Comparison of ENCODE assay signal across 9 cellular contexts in genomic region chr9:129023036-129023907, GRCh38. TPM values are rescaled to one million over a fixed set of nuclear protein-coding genes. Genes with fewer than 3 reads are reported as not detected.
DNase-seq lines count a peak whose midpoint lies in the region; ATAC-seq, FAIRE-seq and TF ChIP-seq lines count a peak whose summit lies in the region.
"Had no signal": no experiment of that assay in that cellular context is flagged by ENCODE, and none has a peak within 500 bp of the region (broad histone marks: within the 10 kb centered on the region; RNA-seq: fewer than 3 reads in every experiment).

No MANE protein-coding gene starts in this region.

- no peak for TF ChIP-seq RAD21 in HepG2 (CRISPR knock-in tag; IDR thresholded peaks at IDR 0.05)

- CTCF ChIA-PET in HepG2 (lab: Yijun Ruan, JAX; ENCODE audit: low intra/inter-chr PET ratio, low total read pairs) = no interaction called here

- H3K9me3 ChIP-seq in HepG2 (ENCODE audit: low read length) (no peaks in the 10 kb centered on the region), right lobe of liver (no peaks in the 10 kb centered on the region), ascending aorta (no peaks in the 10 kb centered on the region)

- DNase-seq in HepG2 (ENCODE audit: low spot score) = no peak
- DNase-seq in right lobe of liver = no peak
- peak; percentile 41 to 75 for DNase-seq in ascending aorta (ENCODE audit: low spot score in 2 of 2)
- peak; percentile 89 for DNase-seq in islet precursor cell
- no peak for DNase-seq in middle frontal gyrus (ENCODE audit: extremely low spot score, low spot score)
- DNase-seq in NCI-H128 (lab: John Stamatoyannopoulos, UW; ENCODE audit: unreplicated experiment) = no peak

- ATAC-seq in HepG2 (no peak), right lobe of liver (no peak), HG03378 (IDR thresholded peaks at IDR 0.05; ENCODE audit: unreplicated experiment) (no peak), GM18870 (IDR thresholded peaks at IDR 0.05; ENCODE audit: unreplicated experiment) (no peak)

- no peak overlapping the region for H3K9ac ChIP-seq in HepG2 (ENCODE audit: insufficient read depth, low read depth, low read length)

- peaks cover 5% of the 10 kb centered on the region; the same call in 1 of the 2 replicates for H4K20me1 ChIP-seq in HepG2 (ENCODE audit: insufficient read depth, low read length)

- H3K79me2 ChIP-seq in HepG2 (ENCODE audit: insufficient read depth, low read length) = peaks cover 14% of the 10 kb centered on the region

- POLR2A ChIA-PET in HepG2 (lab: Yijun Ruan, JAX) = interaction anchor here (1.3 kb wide), 1 partner anchor 13 kb away, joined by 4 read pairs; the partner anchor contains the start of gene MIGA2

- in situ Hi-C loops in HepG2 (cut with HindIII; ENCODE audit: extremely low pct_ligation_motif_present, low pct_unique_long_range_greater_than_20kb) = no loop called here

- TF ChIP-seq POLR2A in HepG2 (IDR thresholded peaks at IDR 0.05; ENCODE audit: insufficient read depth in 1 of 2, low read depth in 2 of 2, low read length in 2 of 2) = no peak
- TF ChIP-seq POLR2A in right lobe of liver (IDR thresholded peaks at IDR 0.05) = no peak

- no peaks in the 10 kb centered on the region; a peak in 1 of 5 replicates for H3K36me3 ChIP-seq in HepG2 (replicated peaks in 1 of 2; ENCODE audit: control insufficient read depth in 1 of 2, insufficient read depth in 2 of 2, low read length in 2 of 2)
- H3K36me3 ChIP-seq in right lobe of liver = no peaks in the 10 kb centered on the region
- H3K36me3 ChIP-seq in ascending aorta = peaks cover 2 to 12% of the 10 kb centered on the region in 2 donors

- no peak overlapping the region for H2AFZ ChIP-seq in HepG2 (ENCODE audit: low read length)

- no peak for FAIRE-seq in HepG2 (lab: Jason Lieb, UNC)
- FAIRE-seq: G401.6 had no signal

- no peak overlapping the region for H3K4me2 ChIP-seq in HepG2 (ENCODE audit: low read depth, low read length)

- H3K4me1 ChIP-seq in HepG2 (ENCODE audit: insufficient read depth, low read length) (peaks cover 20% of the 10 kb centered on the region), right lobe of liver (peaks cover 0 to 10% (median 2%) of the 10 kb centered on the region in 4 donors), ascending aorta (peaks cover 17 to 33% of the 10 kb centered on the region in 2 donors)

- intact Hi-C loops in HepG2 (cut with micrococcal nuclease; ENCODE audit: unreplicated experiment) (no loop called here), right lobe of liver (cut with DNase I) (no loop called here), ascending aorta (cut with DNase I) (no loop called here)

- TF ChIP-seq CTCF in HepG2 (CRISPR knock-in tag; IDR thresholded peaks at IDR 0.05) = no peak
- no peak for TF ChIP-seq CTCF in right lobe of liver (IDR thresholded peaks at IDR 0.05)
- TF ChIP-seq CTCF in ascending aorta (IDR thresholded peaks at IDR 0.05) = no peak

- TF ChIP-seq EP300 in HepG2 (IDR thresholded peaks at IDR 0.05; ENCODE audit: low read depth in 2 of 2, low read length in 2 of 2) (no peak), HepG2 (CRISPR knock-in tag; IDR thresholded peaks at IDR 0.05; ENCODE audit: borderline replicate concordance) (no peak)

- 93% methylated on average over 13 of the region's 16 CpGs for WGBS in HepG2 (ENCODE audit: low lambda C conversion rate)
- 74% methylated on average over 7 of the region's 16 CpGs for WGBS in right lobe of liver (ENCODE audit: insufficient coverage, low coverage, low lambda C conversion rate, missing lambda C conversion rate)

- H3K27ac ChIP-seq in HepG2 (ENCODE audit: extremely low read length, insufficient read depth, low read length) (no peak overlapping the region), right lobe of liver (no peak overlapping the region), ascending aorta (peak overlapping the region; percentile 56 to 78)

- no TSS peak for BruUV-seq in HepG2 (replicated peaks; lab: Mats Ljungman, UMichigan)

- H3K27me3 ChIP-seq in HepG2 (ENCODE audit: control insufficient read depth in 1 of 2, insufficient read depth in 2 of 2, low read length in 2 of 2) (no peaks in the 10 kb centered on the region), right lobe of liver (no peaks in the 10 kb centered on the region), ascending aorta (no peaks in the 10 kb centered on the region)

- H3K4me3 ChIP-seq in HepG2 (replicated peaks in 1 of 3; ENCODE audit: insufficient read depth in 1 of 3, low read depth in 2 of 3, low read length in 3 of 3) = no peak overlapping the region
- no peak overlapping the region for H3K4me3 ChIP-seq in right lobe of liver
- H3K4me3 ChIP-seq in ascending aorta = no peak overlapping the region

RNA-seq across cellular contexts. Expression of gene SH3GLB2, which starts 4.9 kb away (rescaled TPM):
- total RNA-seq in HepG2 (2016; rRNA removed; fragmentation: Illumina TruSeq; extraction: Trizol) = 10.5 and 24.0 TPM in 2 replicates
- 5.7 and 6.3 TPM in 2 replicates for total RNA-seq in HepG2 (2016; cell fraction: cytosol; rRNA removed; fragmentation: Illumina TruSeq; extraction: Trizol; ENCODE audit: low read depth)
- total RNA-seq in HepG2 (2016; cell fraction: insoluble cytoplasmic fraction; rRNA removed; fragmentation: Illumina TruSeq; extraction: Trizol) = 10.1 and 22.9 TPM in 2 replicates
- total RNA-seq in HepG2 (2016; cell fraction: membrane; rRNA removed; fragmentation: Illumina TruSeq; extraction: Trizol) = 9.8 and 12.3 TPM in 2 replicates
- total RNA-seq in HepG2 (2016; cell fraction: nucleus; rRNA removed; fragmentation: Illumina TruSeq; extraction: Trizol) = 28.6 and 31.6 TPM in 2 replicates
- polyA plus RNA-seq in HepG2 (2011; rRNA removed) = 40.6 and 68.0 TPM in 2 replicates
- polyA plus RNA-seq in HepG2 (2011; cell fraction: cytosol; rRNA removed) = 23.7 and 25.8 TPM in 2 replicates
- polyA plus RNA-seq in HepG2 (2011; cell fraction: nucleus; rRNA removed) = 356 and 393 TPM in 2 replicates
- polyA plus RNA-seq in HepG2 (2012) = 17.4 and 18.7 TPM in 2 replicates
- 7.5 and 8.5 TPM in 2 replicates for polyA plus RNA-seq in HepG2 (2016; cell fraction: cytosol; fragmentation: Illumina TruSeq; extraction: Trizol; ENCODE audit: low read depth)
- polyA plus RNA-seq in HepG2 (2016; cell fraction: insoluble cytoplasmic fraction; fragmentation: Illumina TruSeq; extraction: Trizol; ENCODE audit: low read depth) = 13.7 and 15.9 TPM in 2 replicates
- polyA plus RNA-seq in HepG2 (2016; cell fraction: membrane; fragmentation: Illumina TruSeq; extraction: Trizol; ENCODE audit: low read depth) = 11.0 and 13.2 TPM in 2 replicates
- 80.7 and 100 TPM in 2 replicates for polyA plus RNA-seq in HepG2 (2016; cell fraction: nucleus; fragmentation: Illumina TruSeq; extraction: Trizol; ENCODE audit: insufficient read depth, low read depth)
- 29.6 and 163 TPM in 2 replicates for polyA minus RNA-seq in HepG2 (2011; rRNA and poly(A)+ RNA removed; ENCODE audit: low replicate concordance)
- 10.4 and 14.1 TPM in 2 replicates for polyA minus RNA-seq in HepG2 (2011; cell fraction: cytosol; rRNA and poly(A)+ RNA removed)
- 20.3 and 22.6 TPM in 2 replicates for polyA minus RNA-seq in HepG2 (2011; cell fraction: nucleus; rRNA and poly(A)+ RNA removed)
- 10 to 100 TPM; 23.7 to 28.3 (median 24.7) TPM for total RNA-seq in right lobe of liver
- total RNA-seq in ascending aorta = 138 TPM

RNA-seq across cellular contexts. Expression of gene MIGA2, which starts 13.2 kb away (rescaled TPM):
- total RNA-seq in HepG2 (2016; rRNA removed; fragmentation: Illumina TruSeq; extraction: Trizol) (8.9 and 17.1 TPM in 2 replicates), right lobe of liver (10 to 100 TPM in 4 of 6 experiments, 1 to 10 TPM in 2; 9.1 to 16.4 (median 10.8) TPM), ascending aorta (39.9 TPM)
- 5.8 TPM in 2 replicates for total RNA-seq in HepG2 (2016; cell fraction: cytosol; rRNA removed; fragmentation: Illumina TruSeq; extraction: Trizol; ENCODE audit: low read depth)
- 8.3 and 17.7 TPM in 2 replicates for total RNA-seq in HepG2 (2016; cell fraction: insoluble cytoplasmic fraction; rRNA removed; fragmentation: Illumina TruSeq; extraction: Trizol)
- total RNA-seq in HepG2 (2016; cell fraction: membrane; rRNA removed; fragmentation: Illumina TruSeq; extraction: Trizol) = 6.6 and 6.9 TPM in 2 replicates
- total RNA-seq in HepG2 (2016; cell fraction: nucleus; rRNA removed; fragmentation: Illumina TruSeq; extraction: Trizol) = 22.2 and 26.2 TPM in 2 replicates
- 10.8 and 12.2 TPM in 2 replicates for polyA plus RNA-seq in HepG2 (2011; rRNA removed)
- 4.8 and 7.2 TPM in 2 replicates for polyA plus RNA-seq in HepG2 (2011; cell fraction: cytosol; rRNA removed)
- 118 and 145 TPM in 2 replicates for polyA plus RNA-seq in HepG2 (2011; cell fraction: nucleus; rRNA removed)
- 3.9 and 9.8 TPM in 2 replicates for polyA plus RNA-seq in HepG2 (2012)
- polyA plus RNA-seq in HepG2 (2016; cell fraction: cytosol; fragmentation: Illumina TruSeq; extraction: Trizol; ENCODE audit: low read depth) = 1.3 and 1.6 TPM in 2 replicates
- polyA plus RNA-seq in HepG2 (2016; cell fraction: insoluble cytoplasmic fraction; fragmentation: Illumina TruSeq; extraction: Trizol; ENCODE audit: low read depth) = 5.8 and 6.3 TPM in 2 replicates
- polyA plus RNA-seq in HepG2 (2016; cell fraction: membrane; fragmentation: Illumina TruSeq; extraction: Trizol; ENCODE audit: low read depth) = 3.4 and 4.3 TPM in 2 replicates
- 44.0 and 50.8 TPM in 2 replicates for polyA plus RNA-seq in HepG2 (2016; cell fraction: nucleus; fragmentation: Illumina TruSeq; extraction: Trizol; ENCODE audit: insufficient read depth, low read depth)
- polyA minus RNA-seq in HepG2 (2011; rRNA and poly(A)+ RNA removed; ENCODE audit: low replicate concordance) = 17.4 and 26.1 TPM in 2 replicates
- 4.4 and 5.0 TPM in 2 replicates for polyA minus RNA-seq in HepG2 (2011; cell fraction: cytosol; rRNA and poly(A)+ RNA removed)
- polyA minus RNA-seq in HepG2 (2011; cell fraction: nucleus; rRNA and poly(A)+ RNA removed) = 18.5 and 19.6 TPM in 2 replicates

RNA-seq across cellular contexts. Expression of gene DOLPP1, which starts 57.6 kb away (rescaled TPM):
- total RNA-seq in HepG2 (2016; rRNA removed; fragmentation: Illumina TruSeq; extraction: Trizol) (15.1 and 34.1 TPM in 2 replicates), right lobe of liver (10 to 100 TPM; 10.1 to 16.8 (median 13.3) TPM), ascending aorta (41.7 TPM)
- total RNA-seq in HepG2 (2016; cell fraction: cytosol; rRNA removed; fragmentation: Illumina TruSeq; extraction: Trizol; ENCODE audit: low read depth) = 4.4 and 4.8 TPM in 2 replicates
- total RNA-seq in HepG2 (2016; cell fraction: insoluble cytoplasmic fraction; rRNA removed; fragmentation: Illumina TruSeq; extraction: Trizol) = 14.3 and 33.9 TPM in 2 replicates
- total RNA-seq in HepG2 (2016; cell fraction: membrane; rRNA removed; fragmentation: Illumina TruSeq; extraction: Trizol) = 11.5 and 12.2 TPM in 2 replicates
- total RNA-seq in HepG2 (2016; cell fraction: nucleus; rRNA removed; fragmentation: Illumina TruSeq; extraction: Trizol) = 27.9 and 34.5 TPM in 2 replicates
- polyA plus RNA-seq in HepG2 (2011; rRNA removed) = 20.9 and 21.0 TPM in 2 replicates
- 18.4 and 24.7 TPM in 2 replicates for polyA plus RNA-seq in HepG2 (2011; cell fraction: cytosol; rRNA removed)
- polyA plus RNA-seq in HepG2 (2011; cell fraction: nucleus; rRNA removed) = 17.8 and 22.4 TPM in 2 replicates
- 7.5 and 9.0 TPM in 2 replicates for polyA plus RNA-seq in HepG2 (2012)
- polyA plus RNA-seq in HepG2 (2016; cell fraction: cytosol; fragmentation: Illumina TruSeq; extraction: Trizol; ENCODE audit: low read depth) = 3.5 and 3.7 TPM in 2 replicates
- polyA plus RNA-seq in HepG2 (2016; cell fraction: insoluble cytoplasmic fraction; fragmentation: Illumina TruSeq; extraction: Trizol; ENCODE audit: low read depth) = 15.8 and 16.0 TPM in 2 replicates
- polyA plus RNA-seq in HepG2 (2016; cell fraction: membrane; fragmentation: Illumina TruSeq; extraction: Trizol; ENCODE audit: low read depth) = 6.2 and 7.2 TPM in 2 replicates
- 48.2 and 51.4 TPM in 2 replicates for polyA plus RNA-seq in HepG2 (2016; cell fraction: nucleus; fragmentation: Illumina TruSeq; extraction: Trizol; ENCODE audit: insufficient read depth, low read depth)
- polyA minus RNA-seq in HepG2 (2011; rRNA and poly(A)+ RNA removed; ENCODE audit: low replicate concordance) = 31.9 and 42.4 TPM in 2 replicates
- polyA minus RNA-seq in HepG2 (2011; cell fraction: cytosol; rRNA and poly(A)+ RNA removed) = 9.3 and 12.5 TPM in 2 replicates
- polyA minus RNA-seq in HepG2 (2011; cell fraction: nucleus; rRNA and poly(A)+ RNA removed) = 4.4 and 6.6 TPM in 2 replicates

Comparison
In these comparisons a context has a peak if more than half of its experiments do, and no peak if none do; other contexts are left out.
1. DNase-seq: peak in ascending aorta (2 of 2) and islet precursor cell (single experiment); none in HepG2 (single experiment), right lobe of liver (0 of 3), middle frontal gyrus (single experiment) and NCI-H128 (single experiment).
2. H3K27ac ChIP-seq: peak in ascending aorta (2 of 2); none in HepG2 (single experiment) and right lobe of liver (0 of 3).